12 cellular contexts compared by ENCODE assay signal in genomic region chr20:48658198-48658476, GRCh38.
DNase-seq lines count a peak whose midpoint lies in the region; ATAC-seq and TF ChIP-seq lines count a peak whose summit lies in the region.
"Had no signal": no experiment of that assay in that cellular context is flagged by ENCODE, and none has a peak within 500 bp of the region (broad histone marks: within the 10 kb centered on the region; RNA-seq: fewer than 3 reads in every experiment).

No MANE protein-coding gene starts in this region.

- H3K27me3 Mint-ChIP-seq in activated naive CD4-positive, alpha-beta T cell treated with anti-CD3 and anti-CD28 coated beads for 36 hours (ENCODE audit: low read depth), result no peaks in the 10 kb centered on the region
- peaks cover 27% of the 10 kb centered on the region for H3K27me3 Mint-ChIP-seq in endothelial cell (ENCODE audit: unreplicated experiment)
- no peaks in the 10 kb centered on the region for H3K27me3 Mint-ChIP-seq in stimulated activated naive CD8-positive, alpha-beta T cell treated with anti-CD3 and anti-CD28 coated beads, Interleukin-15, amount 100 ng/mL, for 72 hours
- H3K27me3 Mint-ChIP-seq: naive thymus-derived CD4-positive, alpha-beta T cell had no signal

- peak overlapping the region; percentile 89 for H3K27ac ChIP-seq in VCaP
- H3K27ac ChIP-seq: A549, PC-9, SJCRH30 had no signal

- TF ChIP-seq CTCF in VCaP (conservative IDR thresholded peaks at IDR 0.05), result no peak
- TF ChIP-seq CTCF in endothelial cell (IDR thresholded peaks at IDR 0.05; ENCODE audit: unreplicated experiment), result no peak

- CTCF ChIA-PET in activated naive CD4-positive, alpha-beta T cell treated with anti-CD3 and anti-CD28 coated beads for 36 hours (lab: Charles Lee), result interaction anchor here (0.6 to 5.7 kb wide), 28 partner anchors 9 to 943 kb away, joined by 3 to 108 read pairs (median 4); no protein-coding TSS in a partner anchor

- peaks cover 5% of the 10 kb centered on the region for H3K9me3 Mint-ChIP-seq in activated naive CD4-positive, alpha-beta T cell treated with anti-CD3 and anti-CD28 coated beads for 36 hours
- H3K9me3 Mint-ChIP-seq in endothelial cell (ENCODE audit: unreplicated experiment), result no peaks in the 10 kb centered on the region
- H3K9me3 Mint-ChIP-seq in stimulated activated naive CD8-positive, alpha-beta T cell treated with anti-CD3 and anti-CD28 coated beads, Interleukin-15, amount 100 ng/mL, for 72 hours, result no peaks in the 10 kb centered on the region

- no peaks in the 10 kb centered on the region for H3K4me1 Mint-ChIP-seq in activated naive CD4-positive, alpha-beta T cell treated with anti-CD3 and anti-CD28 coated beads for 36 hours (ENCODE audit: low read depth)
- H3K4me1 Mint-ChIP-seq in endothelial cell (ENCODE audit: unreplicated experiment), result peaks cover 17% of the 10 kb centered on the region
- H3K4me1 Mint-ChIP-seq in stimulated activated naive CD8-positive, alpha-beta T cell treated with anti-CD3 and anti-CD28 coated beads, Interleukin-15, amount 100 ng/mL, for 72 hours, result peaks cover 38% of the 10 kb centered on the region

- H3K36me3 Mint-ChIP-seq in activated naive CD4-positive, alpha-beta T cell treated with anti-CD3 and anti-CD28 coated beads for 36 hours (ENCODE audit: low read depth), result peaks cover 5% of the 10 kb centered on the region
- peaks cover 71% of the 10 kb centered on the region for H3K36me3 Mint-ChIP-seq in endothelial cell (ENCODE audit: low read depth, unreplicated experiment)

- intact Hi-C loops in activated naive CD4-positive, alpha-beta T cell treated with anti-CD3 and anti-CD28 coated beads for 36 hours (cut with micrococcal nuclease), result loop anchor here (5.0 kb wide), 2 partner anchors 59 to 169 kb away; partner anchors contain the start of gene PREX1
- intact Hi-C loops in left ventricle myocardium superior (cut with micrococcal nuclease), result loop anchor here (5.0 kb wide), 1 partner anchor 244 kb away; no protein-coding TSS in a partner anchor

- DNase-seq in activated naive CD4-positive, alpha-beta T cell treated with anti-CD3 and anti-CD28 coated beads for 36 hours, result no peak
- no peak for DNase-seq in activated naive CD4-positive, alpha-beta T cell treated with anti-CD3 and anti-CD28 coated beads, Interleukin-2, amount 50 U/mL, for 16 hours
- DNase-seq in endothelial cell (ENCODE audit: low spot score) (no peak), EL (no peak), left ventricle myocardium superior (no peak)
- DNase-seq in stimulated activated naive CD8-positive, alpha-beta T cell treated with anti-CD3 and anti-CD28 coated beads, Interleukin-15, amount 100 ng/mL, for 72 hours, result no peak
- DNase-seq in activated CD8-positive, alpha-beta memory T cell treated with anti-CD3 and anti-CD28 coated beads, Interleukin-2, amount 50 U/mL, for 4 hours, result no peak

- ATAC-seq in stimulated activated naive CD8-positive, alpha-beta T cell treated with anti-CD3 and anti-CD28 coated beads, Interleukin-15, amount 100 ng/mL, for 72 hours, result peak; percentile 10
- no peak for ATAC-seq in left ventricle myocardium superior

- peak overlapping the region; percentile 18 for H3K27ac Mint-ChIP-seq in activated naive CD4-positive, alpha-beta T cell treated with anti-CD3 and anti-CD28 coated beads for 36 hours
- H3K27ac Mint-ChIP-seq in endothelial cell (ENCODE audit: unreplicated experiment), result peak overlapping the region; percentile 82
- H3K27ac Mint-ChIP-seq in stimulated activated naive CD8-positive, alpha-beta T cell treated with anti-CD3 and anti-CD28 coated beads, Interleukin-15, amount 100 ng/mL, for 72 hours, result no peak overlapping the region

- no peak overlapping the region for H3K4me3 Mint-ChIP-seq in activated naive CD4-positive, alpha-beta T cell treated with anti-CD3 and anti-CD28 coated beads for 36 hours
- no peak overlapping the region for H3K4me3 Mint-ChIP-seq in endothelial cell (ENCODE audit: unreplicated experiment)
- no peak overlapping the region for H3K4me3 Mint-ChIP-seq in stimulated activated naive CD8-positive, alpha-beta T cell treated with anti-CD3 and anti-CD28 coated beads, Interleukin-15, amount 100 ng/mL, for 72 hours
- H3K4me3 Mint-ChIP-seq: naive thymus-derived CD4-positive, alpha-beta T cell had no signal

Comparison
In these comparisons a context has a peak if more than half of its experiments do, and no peak if none do; other contexts are left out.
1. H3K27ac Mint-ChIP-seq: peak in activated naive CD4-positive, alpha-beta T cell treated with anti-CD3 and anti-CD28 coated beads for 36 hours (single experiment) and endothelial cell (single experiment); none in stimulated activated naive CD8-positive, alpha-beta T cell treated with anti-CD3 and anti-CD28 coated beads, Interleukin-15, amount 100 ng/mL, for 72 hours (0 of 2).